In the genomic region with DNA sequence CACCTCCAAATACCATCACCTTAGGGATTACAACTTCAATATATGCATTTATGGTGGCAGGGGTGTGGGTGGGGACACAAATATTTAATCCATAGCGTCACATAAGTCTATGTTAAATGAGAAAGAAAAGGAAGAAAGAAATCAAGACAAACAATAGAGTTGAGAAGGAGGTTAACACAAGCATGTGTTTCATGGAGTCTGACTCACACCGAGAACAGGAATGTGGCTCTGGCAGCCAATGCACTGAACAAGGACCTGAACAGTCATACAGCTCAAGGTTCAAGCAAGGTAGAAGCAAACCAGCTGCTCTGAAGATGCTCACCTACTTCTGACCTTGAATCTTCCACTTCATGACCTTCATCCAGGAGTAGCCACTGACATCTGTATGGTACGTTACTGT, we compare ENCODE assay signal across 9 cellular contexts. TPM values are rescaled to one million over a fixed set of nuclear protein-coding genes. Genes with fewer than 3 reads are reported as not detected.
A peak's percentile ranks its signal among the peaks of the same experiment; 100 is the strongest.
DNase-seq lines count a peak whose midpoint lies in the region; ATAC-seq lines count a peak whose summit lies in the region.
"Had no signal": no experiment of that assay in that cellular context is flagged by ENCODE, and none has a peak within 500 bp of the region (broad histone marks: within the 10 kb centered on the region; RNA-seq: fewer than 3 reads in every experiment).

No MANE protein-coding gene starts in this region.

- 53% methylated on average over 3 of the region's 3 CpGs for WGBS in right cardiac atrium

- no peaks in the 10 kb centered on the region for H3K4me1 ChIP-seq in right cardiac atrium (ENCODE audit: control insufficient read depth, insufficient read depth, low read length)

- no peaks in the 10 kb centered on the region for H3K27me3 ChIP-seq in right cardiac atrium (ENCODE audit: control insufficient read depth, insufficient read depth)

- H3K27ac ChIP-seq in right cardiac atrium (ENCODE audit: low read length) (no peak overlapping the region), caudate nucleus (ENCODE audit: low read depth, low read length) (peak overlapping the region; percentile 64)

- no peak overlapping the region for H3K4me3 ChIP-seq in right cardiac atrium (ENCODE audit: low read length)

- no peaks in the 10 kb centered on the region for H3K9me3 ChIP-seq in right cardiac atrium (ENCODE audit: control insufficient read depth, low read length)

- DNase-seq in right cardiac atrium = no peak
- no peak for DNase-seq in cardiac septum (ENCODE audit: low spot score)
- peak in 3 of 61 donors; percentile 19 to 43 (median 22) for DNase-seq in caudate nucleus (lab: John Stamatoyannopoulos, UW)
- peak; percentile 23 to 62 for DNase-seq in lung microvascular endothelial cell (ENCODE audit: low read depth in 2 of 2)
- no peak for DNase-seq in SKM-1 treated with dmso at 0.1 percent for 144 hours (lab: John Stamatoyannopoulos, UW; ENCODE audit: unreplicated experiment)
- DNase-seq in posterior cingulate gyrus = no peak
- DNase-seq in NCI-H1694 (lab: John Stamatoyannopoulos, UW) = no peak

- ATAC-seq in right cardiac atrium (peak; percentile 42 to 71), HG03571 (IDR thresholded peaks at IDR 0.05; ENCODE audit: unreplicated experiment) (no peak)
- ATAC-seq: Panc1 had no signal

- intact Hi-C loops in right cardiac atrium (cut with DNase I) = no loop called here
- intact Hi-C loops in cardiac septum (cut with DNase I) = no loop called here
- intact Hi-C loops in posterior cingulate gyrus (cut with DNase I) = no loop called here

RNA-seq across cellular contexts. Expression of a gene that starts 36.2 kb away (rescaled TPM):
- 10 to 100 TPM; 24.5 to 42.9 (median 38.7) TPM for total RNA-seq in right cardiac atrium
- 15.3 TPM for polyA plus RNA-seq in right cardiac atrium
- 27.8 TPM for total RNA-seq in cardiac septum
- total RNA-seq in lung microvascular endothelial cell = 12.2 and 13.1 TPM in 2 replicates

RNA-seq across cellular contexts. Expression of a gene that starts 40.2 kb away (rescaled TPM):
- total RNA-seq in right cardiac atrium (under 1 TPM in 1 of 4 donors, not detected in 3; 0.15 TPM), cardiac septum (not detected), lung microvascular endothelial cell (not detected in 2 replicates)
- polyA plus RNA-seq in right cardiac atrium = 0.16 TPM

Comparison
In these comparisons a context has a peak if more than half of its experiments do, and no peak if none do; other contexts are left out.
1. DNase-seq: peak in lung microvascular endothelial cell (2 of 2); none in right cardiac atrium (0 of 3), cardiac septum (single experiment), SKM-1 treated with dmso at 0.1 percent for 144 hours (single experiment), posterior cingulate gyrus (0 of 10) and NCI-H1694 (single experiment).